Comparison of ENCODE assay signal across 8 cellular contexts in the genomic region with DNA sequence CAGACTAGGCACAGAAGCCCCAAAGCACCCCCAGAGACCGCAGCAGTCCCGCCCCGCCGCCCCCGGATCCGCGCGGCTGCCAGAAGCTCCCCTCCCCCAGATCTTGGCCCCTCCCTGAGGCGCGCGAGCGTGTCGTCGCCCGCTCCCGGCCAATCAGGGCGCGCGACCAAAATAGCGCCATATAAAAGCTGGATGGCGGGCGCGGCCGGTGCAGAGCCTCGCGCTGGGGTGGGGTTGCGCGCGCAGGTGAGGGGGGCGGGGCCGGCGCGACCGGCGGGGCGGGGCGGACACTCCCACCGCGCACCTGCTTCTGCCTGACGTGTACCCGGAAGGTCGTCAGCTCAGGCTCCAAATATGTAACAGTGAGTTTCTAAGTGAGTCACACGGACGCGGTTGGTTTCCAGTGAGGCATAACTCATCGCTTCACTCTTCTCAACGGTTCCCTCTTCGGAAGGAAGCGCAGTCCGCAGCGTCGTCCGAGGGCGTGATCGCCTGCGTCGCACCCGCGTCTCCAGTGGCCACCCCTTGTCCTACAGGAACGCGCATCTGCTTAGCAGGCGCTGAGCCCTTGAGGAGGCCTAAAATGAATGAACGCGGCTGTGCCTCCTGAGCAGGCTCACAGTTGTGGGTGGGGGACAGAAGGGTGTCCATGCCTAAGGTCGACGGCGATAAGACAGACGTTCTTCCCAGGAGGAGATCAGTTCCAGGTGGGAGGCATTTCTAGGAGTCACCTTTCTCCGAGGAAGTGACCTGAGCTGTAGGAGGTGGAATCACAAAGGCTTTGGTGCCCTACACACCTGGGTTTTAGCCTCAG. TPM values are rescaled to one million over a fixed set of nuclear protein-coding genes. Genes with fewer than 3 reads are reported as not detected.
DNase-seq lines count a peak whose midpoint lies in the region; ATAC-seq and TF ChIP-seq lines count a peak whose summit lies in the region.

No MANE protein-coding gene starts in this region.

- POLR2A ChIA-PET in PC-9 (lab: Charles Lee; ENCODE audit: unreplicated experiment) = interaction anchor here (0.5 to 1.4 kb wide), 20 partner anchors 11 to 633 kb away, joined by 3 to 34 read pairs (median 5); a partner anchor contains a TSS
- POLR2A ChIA-PET in naive thymus-derived CD8-positive, alpha-beta T cell (lab: Charles Lee) = interaction anchor here (0.6 to 4.5 kb wide), 41 partner anchors 12 to 216 kb away, joined by 3 to 189 read pairs (median 6); a partner anchor contains a TSS

- H3K4me1 Mint-ChIP-seq in IgD-negative memory B cell = peaks cover 36 to 53% (median 39%) of the 10 kb centered on the region in 3 donors
- peaks cover 46% of the 10 kb centered on the region for H3K4me1 Mint-ChIP-seq in activated T-cell treated with anti-CD3 and anti-CD28 coated beads, Interleukin-2, amount 50 U/mL, for 72 hours (ENCODE audit: low read depth)
- peaks cover 7 to 60% (median 30%) of the 10 kb centered on the region in 4 donors for H3K4me1 Mint-ChIP-seq in naive thymus-derived CD8-positive, alpha-beta T cell
- H3K4me1 Mint-ChIP-seq in stimulated activated naive B cell treated with anti-CD40 and anti-IgM and Interleukin-4, amounts not matched to agents 10 μg/mL and 1 μg/mL and 100 μg/mL, for 72 hours = peaks cover 37 to 45% of the 10 kb centered on the region in 2 donors

- peaks cover 2% of the 10 kb centered on the region for H3K36me3 Mint-ChIP-seq in IgD-negative memory B cell
- no peaks in the 10 kb centered on the region for H3K36me3 Mint-ChIP-seq in activated T-cell treated with anti-CD3 and anti-CD28 coated beads, Interleukin-2, amount 50 U/mL, for 72 hours (ENCODE audit: insufficient read depth in 2 of 2)
- no peaks in the 10 kb centered on the region for H3K36me3 Mint-ChIP-seq in naive thymus-derived CD8-positive, alpha-beta T cell
- H3K36me3 Mint-ChIP-seq in stimulated activated naive B cell treated with anti-CD40 and anti-IgM and Interleukin-4, amounts not matched to agents 10 μg/mL and 1 μg/mL and 100 μg/mL, for 72 hours = peaks cover 2 to 4% of the 10 kb centered on the region in 2 donors

- H3K27me3 ChIP-seq in PC-9 (ENCODE audit: insufficient read depth, low read depth) = no peaks in the 10 kb centered on the region

- peak overlapping the region; percentile 98 for H3K27ac ChIP-seq in PC-9

- peaks cover 36% of the 10 kb centered on the region for H3K79me2 ChIP-seq in PC-9 (ENCODE audit: low read depth)

- H2AFZ ChIP-seq in PC-9 = peak overlapping the region; percentile 63

- H4K20me1 ChIP-seq in PC-9 (ENCODE audit: insufficient read depth) = no peaks in the 10 kb centered on the region

- DNase-seq in EH (ENCODE audit: low read depth) (peak; percentile 96), PC-9 (peak; percentile 92 to 99), fibroblast of gingiva (ENCODE audit: low read depth) (peak; percentile 51)
- DNase-seq in activated T-cell treated with anti-CD3 and anti-CD28 coated beads, Interleukin-2, amount 50 U/mL, for 72 hours = peak; percentile 97
- peak; percentile 97 to 99 (median 99) for DNase-seq in naive thymus-derived CD8-positive, alpha-beta T cell
- DNase-seq in stimulated activated naive B cell treated with anti-CD40 and anti-IgM and Interleukin-4, amounts not matched to agents 10 μg/mL and 1 μg/mL and 100 μg/mL, for 72 hours = peak; percentile 97

- H3K9me3 ChIP-seq in PC-9 (ENCODE audit: insufficient read depth, low read depth) = no peaks in the 10 kb centered on the region

- intact Hi-C loops in PC-9 (cut with micrococcal nuclease; ENCODE audit: unreplicated experiment) = loop anchor here (1.0 to 2.0 kb wide), 5 partner anchors 17 to 102 kb away; no protein-coding TSS in a partner anchor

- H3K9me2 ChIP-seq in PC-9 (ENCODE audit: insufficient read depth) = no peaks in the 10 kb centered on the region

- no TSS peak for BruUV-seq in PC-9 (replicated peaks; lab: Mats Ljungman, UMichigan)

- CTCF ChIA-PET in PC-9 (lab: Charles Lee) = interaction anchor here (0.7 kb wide), 2 partner anchors 17 to 44 kb away, joined by 4 to 7 read pairs; no protein-coding TSS in a partner anchor

- peak overlapping the region; percentile 53 for H3K4me3 ChIP-seq in PC-9

- H3K36me3 ChIP-seq in PC-9 (ENCODE audit: low read depth) = no peaks in the 10 kb centered on the region

- peaks cover 48% of the 10 kb centered on the region for H3F3A ChIP-seq in PC-9 (ENCODE audit: insufficient read depth, low read depth)

- H3K9me3 Mint-ChIP-seq in IgD-negative memory B cell = no peaks in the 10 kb centered on the region
- H3K9me3 Mint-ChIP-seq in activated T-cell treated with anti-CD3 and anti-CD28 coated beads, Interleukin-2, amount 50 U/mL, for 72 hours = peaks cover 0 to 2% of the 10 kb centered on the region in 2 donors
- H3K9me3 Mint-ChIP-seq in naive thymus-derived CD8-positive, alpha-beta T cell = no peaks in the 10 kb centered on the region
- peaks cover 3 to 4% of the 10 kb centered on the region in 2 donors for H3K9me3 Mint-ChIP-seq in stimulated activated naive B cell treated with anti-CD40 and anti-IgM and Interleukin-4, amounts not matched to agents 10 μg/mL and 1 μg/mL and 100 μg/mL, for 72 hours

- peak; percentile 94 for ATAC-seq in GM21619 (IDR thresholded peaks at IDR 0.05; ENCODE audit: unreplicated experiment)
- peak; percentile 92 for ATAC-seq in activated T-cell treated with anti-CD3 and anti-CD28 coated beads, Interleukin-2, amount 50 U/mL, for 72 hours (replicated peaks in 1 of 2)
- ATAC-seq in naive thymus-derived CD8-positive, alpha-beta T cell = peak; percentile 82 to 83
- peak; percentile 87 to 89 for ATAC-seq in stimulated activated naive B cell treated with anti-CD40 and anti-IgM and Interleukin-4, amounts not matched to agents 10 μg/mL and 1 μg/mL and 100 μg/mL, for 72 hours (replicated peaks)

- peak; percentile 33; the same call in 1 of the 2 replicates for TF ChIP-seq CTCF in PC-9 (conservative IDR thresholded peaks at IDR 0.05)

- peak overlapping the region; percentile 82 to 92 (median 88) for H3K4me3 Mint-ChIP-seq in IgD-negative memory B cell
- peak overlapping the region; percentile 93 to 98 for H3K4me3 Mint-ChIP-seq in activated T-cell treated with anti-CD3 and anti-CD28 coated beads, Interleukin-2, amount 50 U/mL, for 72 hours
- peak overlapping the region; percentile 83 to 96 (median 92) for H3K4me3 Mint-ChIP-seq in naive thymus-derived CD8-positive, alpha-beta T cell
- peak overlapping the region; percentile 85 for H3K4me3 Mint-ChIP-seq in stimulated activated naive B cell treated with anti-CD40 and anti-IgM and Interleukin-4, amounts not matched to agents 10 μg/mL and 1 μg/mL and 100 μg/mL, for 72 hours

- peaks cover 48% of the 10 kb centered on the region for H3K4me1 ChIP-seq in PC-9 (replicated peaks; ENCODE audit: insufficient read depth)

- peak overlapping the region; percentile 96 to 99 (median 98) for H3K27ac Mint-ChIP-seq in IgD-negative memory B cell
- peak overlapping the region; percentile 100 for H3K27ac Mint-ChIP-seq in activated T-cell treated with anti-CD3 and anti-CD28 coated beads, Interleukin-2, amount 50 U/mL, for 72 hours
- H3K27ac Mint-ChIP-seq in naive thymus-derived CD8-positive, alpha-beta T cell = peak overlapping the region; percentile 95 to 100 (median 100)
- peak overlapping the region; percentile 100 for H3K27ac Mint-ChIP-seq in stimulated activated naive B cell treated with anti-CD40 and anti-IgM and Interleukin-4, amounts not matched to agents 10 μg/mL and 1 μg/mL and 100 μg/mL, for 72 hours

- peak overlapping the region; percentile 84 for H3K4me2 ChIP-seq in PC-9

- H3K27me3 Mint-ChIP-seq in IgD-negative memory B cell = no peaks in the 10 kb centered on the region
- peaks cover 7% of the 10 kb centered on the region for H3K27me3 Mint-ChIP-seq in activated T-cell treated with anti-CD3 and anti-CD28 coated beads, Interleukin-2, amount 50 U/mL, for 72 hours (ENCODE audit: low read depth)
- no peaks in the 10 kb centered on the region for H3K27me3 Mint-ChIP-seq in naive thymus-derived CD8-positive, alpha-beta T cell
- no peaks in the 10 kb centered on the region for H3K27me3 Mint-ChIP-seq in stimulated activated naive B cell treated with anti-CD40 and anti-IgM and Interleukin-4, amounts not matched to agents 10 μg/mL and 1 μg/mL and 100 μg/mL, for 72 hours

RNA-seq across cellular contexts. Expression of a gene that starts 50.6 kb away (rescaled TPM):
- polyA plus RNA-seq in IgD-negative memory B cell = 588 TPM
- 231 and 240 TPM in 2 replicates for total RNA-seq in PC-9 (2021)
- 100 to 1,000 TPM; 167 to 177 TPM for total RNA-seq in activated T-cell treated with anti-CD3 and anti-CD28 coated beads, Interleukin-2, amount 50 U/mL, for 72 hours
- 100 to 1,000 TPM; 202 to 212 TPM for total RNA-seq in naive thymus-derived CD8-positive, alpha-beta T cell
- 100 to 1,000 TPM; 127 to 168 (median 143) TPM for polyA plus RNA-seq in naive thymus-derived CD8-positive, alpha-beta T cell

Comparison
In these comparisons a context has a peak if more than half of its experiments do, and no peak if none do; other contexts are left out.
1. Peak in every context shown above with its lines: DNase-seq, ATAC-seq, H3K4me3 ChIP-seq and H3K27ac ChIP-seq.